In genomic region chr7:140908351-140908750, GRCh38 we compare ENCODE assay signal across 29 cellular contexts.
"Had no signal": no experiment of that assay in that cellular context is flagged by ENCODE, and none has a peak within 500 bp of the region (broad histone marks: within the 10 kb centered on the region; RNA-seq: fewer than 3 reads in every experiment).

No MANE protein-coding gene starts in this region.

- FAIRE-seq: urothelium cell line had no signal

- H3K27me3 Mint-ChIP-seq: stimulated activated memory B cell treated with anti-CD40 and anti-IgM and Interleukin-4, amounts not matched to agents 10 μg/mL and 1 μg/mL and 100 μg/mL, for 72 hours; stimulated activated naive B cell treated with anti-CD40 and anti-IgM and Interleukin-4, amounts not matched to agents 10 μg/mL and 1 μg/mL and 100 μg/mL, for 72 hours; stimulated activated naive CD8-positive, alpha-beta T cell treated with anti-CD3 and anti-CD28 coated beads, Interleukin-15, amount 100 ng/mL, for 72 hours; stimulated activated naive CD8-positive, alpha-beta T cell treated with anti-CD3 and anti-CD28 coated beads, Interleukin-15, Interleukin-2, amounts not matched to agents 100 ng/mL and 50 ng/mL, for 24 hours; type B pancreatic cell had no signal

- H3K27ac Mint-ChIP-seq: stimulated activated effector memory CD8-positive, alpha-beta T cell treated with anti-CD3 and anti-CD28 coated beads, Interleukin-12 subunit alpha, Interleukin-12 subunit beta, amount 100 ng/mL, for 72 hours; stimulated activated memory B cell treated with anti-CD40 and anti-IgM and Interleukin-4, amounts not matched to agents 10 μg/mL and 1 μg/mL and 100 μg/mL, for 72 hours; stimulated activated naive B cell treated with anti-CD40 and anti-IgM and Interleukin-4, amounts not matched to agents 10 μg/mL and 1 μg/mL and 100 μg/mL, for 72 hours; stimulated activated naive CD8-positive, alpha-beta T cell treated with anti-CD3 and anti-CD28 coated beads, Interleukin-15, Interleukin-2, amounts not matched to agents 100 ng/mL and 50 ng/mL, for 24 hours; type B pancreatic cell had no signal

- ATAC-seq: stimulated activated effector memory CD8-positive, alpha-beta T cell treated with anti-CD3 and anti-CD28 coated beads, Interleukin-12 subunit alpha, Interleukin-12 subunit beta, amount 100 ng/mL, for 72 hours; stimulated activated memory B cell treated with anti-CD40 and anti-IgM and Interleukin-4, amounts not matched to agents 10 μg/mL and 1 μg/mL and 100 μg/mL, for 72 hours; stimulated activated naive B cell treated with anti-CD40 and anti-IgM and Interleukin-4, amounts not matched to agents 10 μg/mL and 1 μg/mL and 100 μg/mL, for 72 hours; stimulated activated naive CD8-positive, alpha-beta T cell treated with anti-CD3 and anti-CD28 coated beads, Interleukin-15, amount 100 ng/mL, for 72 hours; stimulated activated naive CD8-positive, alpha-beta T cell treated with anti-CD3 and anti-CD28 coated beads, Interleukin-15, Interleukin-2, amounts not matched to agents 100 U/mL and 50 U/mL, for 24 hours; upper lobe of right lung had no signal

- H3K36me3 Mint-ChIP-seq: stimulated activated effector memory CD8-positive, alpha-beta T cell treated with anti-CD3 and anti-CD28 coated beads, Interleukin-12 subunit alpha, Interleukin-12 subunit beta, amount 100 ng/mL, for 72 hours had no signal

- H3K4me1 ChIP-seq: testis, thyroid gland, uterus had no signal

- H3K4me3 Mint-ChIP-seq: stimulated activated effector memory CD8-positive, alpha-beta T cell treated with anti-CD3 and anti-CD28 coated beads, Interleukin-12 subunit alpha, Interleukin-12 subunit beta, amount 100 ng/mL, for 72 hours; stimulated activated memory B cell treated with anti-CD40 and anti-IgM and Interleukin-4, amounts not matched to agents 10 μg/mL and 1 μg/mL and 100 μg/mL, for 72 hours; stimulated activated naive B cell treated with anti-CD40 and anti-IgM and Interleukin-4, amounts not matched to agents 10 μg/mL and 1 μg/mL and 100 μg/mL, for 72 hours; stimulated activated naive CD8-positive, alpha-beta T cell treated with anti-CD3 and anti-CD28 coated beads, Interleukin-15, amount 100 ng/mL, for 72 hours; stimulated activated naive CD8-positive, alpha-beta T cell treated with anti-CD3 and anti-CD28 coated beads, Interleukin-15, Interleukin-2, amounts not matched to agents 100 ng/mL and 50 ng/mL, for 24 hours; type B pancreatic cell had no signal

- DNase-seq: stimulated activated CD4-positive, alpha-beta T cell treated with anti-CD3 and anti-CD28 coated beads, Interleukin-2, amount 100 ng/mL, for 48 hours; stimulated activated CD4-positive, alpha-beta T cell treated with anti-CD3 and anti-CD28 coated beads, Interleukin-4, amount 100 ng/mL, for 1 hour; stimulated activated CD4-positive, alpha-beta T cell treated with anti-CD3 and anti-CD28 coated beads, Interleukin-4, amount 100 ng/mL, for 24 hours; stimulated activated CD4-positive, alpha-beta T cell treated with anti-CD3 and anti-CD28 coated beads, Interleukin-4, amount 100 ng/mL, for 4 hours; stimulated activated CD8-positive, alpha-beta memory T cell treated with anti-CD3 and anti-CD28 coated beads, Interleukin-4, amount 100 ng/mL, for 48 hours; stimulated activated naive B cell treated with anti-CD40 and anti-IgM and Interleukin-4, amounts not matched to agents 10 μg/mL and 1 μg/mL and 100 μg/mL, for 72 hours; stimulated activated naive CD4-positive, alpha-beta T cell; stimulated activated naive CD4-positive, alpha-beta T cell treated with Interleukin-2 at 50 U/mL for 16 hours; stimulated activated naive CD8-positive, alpha-beta T cell treated with anti-CD3 and anti-CD28 coated beads, Interleukin-15, amount 100 ng/mL, for 72 hours; stimulated activated naive CD8-positive, alpha-beta T cell treated with anti-CD3 and anti-CD28 coated beads, Interleukin-15, Interleukin-2, amounts not matched to agents 100 U/mL and 50 U/mL, for 24 hours; stomach; substantia nigra; testis; thyroid gland; tibial artery; transverse colon; trophoblast cell; upper lobe of left lung; upper lobe of right lung; uterus had no signal

- H3K4me3 ChIP-seq: stomach, suprapubic skin, testis, thoracic aorta, thyroid gland, tibial artery, tibial nerve, transverse colon, upper lobe of left lung, upper lobe of right lung, uterus, vagina had no signal

- H3K36me3 ChIP-seq: stomach, suprapubic skin, thoracic aorta, thyroid gland, tibial artery, tibial nerve, transverse colon, upper lobe of left lung, upper lobe of right lung, uterus, vagina had no signal

- H3K9me3 ChIP-seq: stomach, suprapubic skin, testis, thoracic aorta, thyroid gland, tibial artery, transverse colon, upper lobe of left lung, upper lobe of right lung, uterus, vagina had no signal

- H3K9me3 Mint-ChIP-seq: stimulated activated effector memory CD8-positive, alpha-beta T cell treated with anti-CD3 and anti-CD28 coated beads, Interleukin-12 subunit alpha, Interleukin-12 subunit beta, amount 100 ng/mL, for 72 hours; stimulated activated naive CD8-positive, alpha-beta T cell treated with anti-CD3 and anti-CD28 coated beads, Interleukin-15, amount 100 ng/mL, for 72 hours; stimulated activated naive CD8-positive, alpha-beta T cell treated with anti-CD3 and anti-CD28 coated beads, Interleukin-15, Interleukin-2, amounts not matched to agents 100 ng/mL and 50 ng/mL, for 24 hours had no signal

- H3K27me3 ChIP-seq: stomach, suprapubic skin, testis, thyroid gland, tibial artery, tibial nerve, transverse colon, upper lobe of left lung, upper lobe of right lung, uterus, vagina had no signal

- H3K27ac ChIP-seq: stomach, suprapubic skin, testis, thoracic aorta, thyroid gland, tibial artery, tibial nerve, transverse colon, upper lobe of left lung, upper lobe of right lung, uterus, vagina had no signal
